ENCODE assay signal across 8 cellular contexts in the genomic region with DNA sequence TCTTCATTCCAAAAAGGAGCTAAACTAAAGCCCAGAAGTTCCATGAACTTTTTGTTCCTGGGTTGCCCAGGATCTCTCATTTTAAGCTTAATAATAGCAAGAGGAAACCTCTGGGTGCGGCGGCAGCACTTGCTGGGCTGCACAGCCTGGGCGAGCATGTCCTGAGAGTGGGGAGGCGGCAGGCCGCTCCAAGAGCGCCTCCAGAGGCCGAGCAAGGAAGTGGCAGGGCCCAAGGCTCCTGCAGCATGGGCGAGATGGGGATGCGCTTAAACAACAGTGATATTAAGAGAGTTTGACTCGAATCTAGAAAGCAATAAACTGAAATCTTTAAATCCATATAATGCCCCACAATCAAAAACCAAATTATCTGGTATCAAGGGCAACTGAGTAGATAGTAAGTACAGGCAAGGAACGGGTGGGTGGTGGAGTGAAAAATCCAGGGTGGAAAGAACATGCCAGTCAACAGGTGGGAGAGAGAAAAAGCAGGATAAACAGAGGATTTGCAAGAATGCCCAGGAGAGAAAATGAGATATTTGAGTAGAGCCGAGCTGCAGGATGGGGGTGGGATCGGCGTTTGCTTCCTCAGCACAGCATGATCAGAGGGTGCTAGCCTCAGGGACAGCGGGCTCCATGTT. TPM values are rescaled to one million over a fixed set of nuclear protein-coding genes. Genes with fewer than 3 reads are reported as not detected.
DNase-seq lines count a peak whose midpoint lies in the region; ATAC-seq and TF ChIP-seq lines count a peak whose summit lies in the region.

No MANE protein-coding gene starts in this region.

- H3K9me3 ChIP-seq in WERI-Rb-1 (ENCODE audit: severe bottlenecking) = no peaks in the 10 kb centered on the region

- H3K27ac ChIP-seq in WERI-Rb-1 = no peak overlapping the region

- ATAC-seq in GM21447 (IDR thresholded peaks at IDR 0.05; ENCODE audit: unreplicated experiment) (peak; percentile 74), HG02840 (IDR thresholded peaks at IDR 0.05; ENCODE audit: low FRiP score, unreplicated experiment) (no peak)

- TF ChIP-seq CTCF in WERI-Rb-1 (IDR thresholded peaks at IDR 0.05; ENCODE audit: low read depth, low read length) = peak; percentile 94

- no peaks in the 10 kb centered on the region for H3K27me3 ChIP-seq in WERI-Rb-1 (ENCODE audit: insufficient read depth, low read depth, severe bottlenecking)

- intact Hi-C loops in cardiac septum (cut with DNase I) = no loop called here

- H3K36me3 ChIP-seq in WERI-Rb-1 = no peaks in the 10 kb centered on the region

- DNase-seq in GM03348 (ENCODE audit: low spot score) (peak; percentile 51), HT-29 (ENCODE audit: low spot score) (peak; percentile 57), WERI-Rb-1 (peak; percentile 65), cardiac septum (ENCODE audit: low spot score) (peak; percentile 67), cerebellar nuclear complex (lab: John Stamatoyannopoulos, UW) (no peak)
- DNase-seq in stimulated activated CD4-positive, alpha-beta T cell treated with anti-CD3 and anti-CD28 coated beads, TNF-alpha, amount 100 ng/mL, for 48 hours (ENCODE audit: low read depth in 3 of 3) = peak in 2 of 3 donors; percentile 7 to 13

- no peak overlapping the region for H3K4me3 ChIP-seq in WERI-Rb-1 (ENCODE audit: low read depth, low read length)

RNA-seq across cellular contexts. Expression of a gene that starts 14.1 kb away (rescaled TPM):
- total RNA-seq in HT-29 (2014; rRNA removed; shearing (Covaris generic)) = not detected in 2 replicates
- 0.05 TPM for total RNA-seq in cardiac septum

Comparison
In these comparisons a context has a peak if more than half of its experiments do, and no peak if none do; other contexts are left out.
1. DNase-seq: peak in GM03348 (single experiment), HT-29 (single experiment), WERI-Rb-1 (single experiment), cardiac septum (single experiment) and stimulated activated CD4-positive, alpha-beta T cell treated with anti-CD3 and anti-CD28 coated beads, TNF-alpha, amount 100 ng/mL, for 48 hours (2 of 3); none in cerebellar nuclear complex (0 of 2).